ENCODE assay signal across 2 cellular contexts in the genomic region with DNA sequence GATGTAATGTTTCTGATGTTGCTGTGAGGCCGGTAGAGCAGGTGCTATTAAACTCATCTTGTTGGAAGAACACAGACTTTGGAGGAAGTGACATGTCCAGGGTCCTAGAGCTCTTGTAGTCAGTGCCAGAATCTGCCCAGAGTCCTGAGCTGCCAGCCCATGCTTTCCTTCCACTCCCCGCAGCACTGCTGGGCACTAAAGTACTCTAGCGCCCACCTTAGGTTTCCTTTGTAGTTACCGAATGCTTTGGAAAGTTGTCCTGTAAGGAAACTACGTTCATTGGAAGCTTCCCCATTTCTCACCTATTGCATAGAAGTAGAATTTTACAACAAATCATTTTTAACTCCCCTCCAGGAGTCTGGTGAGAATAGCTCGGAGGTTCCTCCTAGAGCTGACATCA.
TF ChIP-seq lines count a peak whose summit lies in the region.

No MANE protein-coding gene starts in this region.

TF ChIP-seq in GM23338, 12 proteins besides CTCF, POLR2A, EP300 and RAD21 (continued from another document):
- TF ChIP-seq, protein P1, sequence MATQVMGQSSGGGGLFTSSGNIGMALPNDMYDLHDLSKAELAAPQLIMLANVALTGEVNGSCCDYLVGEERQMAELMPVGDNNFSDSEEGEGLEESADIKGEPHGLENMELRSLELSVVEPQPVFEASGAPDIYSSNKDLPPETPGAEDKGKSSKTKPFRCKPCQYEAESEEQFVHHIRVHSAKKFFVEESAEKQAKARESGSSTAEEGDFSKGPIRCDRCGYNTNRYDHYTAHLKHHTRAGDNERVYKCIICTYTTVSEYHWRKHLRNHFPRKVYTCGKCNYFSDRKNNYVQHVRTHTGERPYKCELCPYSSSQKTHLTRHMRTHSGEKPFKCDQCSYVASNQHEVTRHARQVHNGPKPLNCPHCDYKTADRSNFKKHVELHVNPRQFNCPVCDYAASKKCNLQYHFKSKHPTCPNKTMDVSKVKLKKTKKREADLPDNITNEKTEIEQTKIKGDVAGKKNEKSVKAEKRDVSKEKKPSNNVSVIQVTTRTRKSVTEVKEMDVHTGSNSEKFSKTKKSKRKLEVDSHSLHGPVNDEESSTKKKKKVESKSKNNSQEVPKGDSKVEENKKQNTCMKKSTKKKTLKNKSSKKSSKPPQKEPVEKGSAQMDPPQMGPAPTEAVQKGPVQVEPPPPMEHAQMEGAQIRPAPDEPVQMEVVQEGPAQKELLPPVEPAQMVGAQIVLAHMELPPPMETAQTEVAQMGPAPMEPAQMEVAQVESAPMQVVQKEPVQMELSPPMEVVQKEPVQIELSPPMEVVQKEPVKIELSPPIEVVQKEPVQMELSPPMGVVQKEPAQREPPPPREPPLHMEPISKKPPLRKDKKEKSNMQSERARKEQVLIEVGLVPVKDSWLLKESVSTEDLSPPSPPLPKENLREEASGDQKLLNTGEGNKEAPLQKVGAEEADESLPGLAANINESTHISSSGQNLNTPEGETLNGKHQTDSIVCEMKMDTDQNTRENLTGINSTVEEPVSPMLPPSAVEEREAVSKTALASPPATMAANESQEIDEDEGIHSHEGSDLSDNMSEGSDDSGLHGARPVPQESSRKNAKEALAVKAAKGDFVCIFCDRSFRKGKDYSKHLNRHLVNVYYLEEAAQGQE (IDR thresholded peaks at IDR 0.05; ENCODE audit: unreplicated experiment): no peak
- TF ChIP-seq POLR2AphosphoS5 (IDR thresholded peaks at IDR 0.05; ENCODE audit: low read depth) (no peak), ZNF462 (CRISPR knock-in tag; IDR thresholded peaks at IDR 0.05) (no peak), STAT1 (IDR thresholded peaks at IDR 0.05; ENCODE audit: unreplicated experiment) (no peak)
- TF ChIP-seq, protein P2, sequence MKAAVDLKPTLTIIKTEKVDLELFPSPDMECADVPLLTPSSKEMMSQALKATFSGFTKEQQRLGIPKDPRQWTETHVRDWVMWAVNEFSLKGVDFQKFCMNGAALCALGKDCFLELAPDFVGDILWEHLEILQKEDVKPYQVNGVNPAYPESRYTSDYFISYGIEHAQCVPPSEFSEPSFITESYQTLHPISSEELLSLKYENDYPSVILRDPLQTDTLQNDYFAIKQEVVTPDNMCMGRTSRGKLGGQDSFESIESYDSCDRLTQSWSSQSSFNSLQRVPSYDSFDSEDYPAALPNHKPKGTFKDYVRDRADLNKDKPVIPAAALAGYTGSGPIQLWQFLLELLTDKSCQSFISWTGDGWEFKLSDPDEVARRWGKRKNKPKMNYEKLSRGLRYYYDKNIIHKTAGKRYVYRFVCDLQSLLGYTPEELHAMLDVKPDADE (IDR thresholded peaks at IDR 0.05): no peak

TF ChIP-seq in WTC11, 78 proteins besides CTCF, POLR2A, EP300 and RAD21 (continued from another document):
- TF ChIP-seq, protein P3, sequence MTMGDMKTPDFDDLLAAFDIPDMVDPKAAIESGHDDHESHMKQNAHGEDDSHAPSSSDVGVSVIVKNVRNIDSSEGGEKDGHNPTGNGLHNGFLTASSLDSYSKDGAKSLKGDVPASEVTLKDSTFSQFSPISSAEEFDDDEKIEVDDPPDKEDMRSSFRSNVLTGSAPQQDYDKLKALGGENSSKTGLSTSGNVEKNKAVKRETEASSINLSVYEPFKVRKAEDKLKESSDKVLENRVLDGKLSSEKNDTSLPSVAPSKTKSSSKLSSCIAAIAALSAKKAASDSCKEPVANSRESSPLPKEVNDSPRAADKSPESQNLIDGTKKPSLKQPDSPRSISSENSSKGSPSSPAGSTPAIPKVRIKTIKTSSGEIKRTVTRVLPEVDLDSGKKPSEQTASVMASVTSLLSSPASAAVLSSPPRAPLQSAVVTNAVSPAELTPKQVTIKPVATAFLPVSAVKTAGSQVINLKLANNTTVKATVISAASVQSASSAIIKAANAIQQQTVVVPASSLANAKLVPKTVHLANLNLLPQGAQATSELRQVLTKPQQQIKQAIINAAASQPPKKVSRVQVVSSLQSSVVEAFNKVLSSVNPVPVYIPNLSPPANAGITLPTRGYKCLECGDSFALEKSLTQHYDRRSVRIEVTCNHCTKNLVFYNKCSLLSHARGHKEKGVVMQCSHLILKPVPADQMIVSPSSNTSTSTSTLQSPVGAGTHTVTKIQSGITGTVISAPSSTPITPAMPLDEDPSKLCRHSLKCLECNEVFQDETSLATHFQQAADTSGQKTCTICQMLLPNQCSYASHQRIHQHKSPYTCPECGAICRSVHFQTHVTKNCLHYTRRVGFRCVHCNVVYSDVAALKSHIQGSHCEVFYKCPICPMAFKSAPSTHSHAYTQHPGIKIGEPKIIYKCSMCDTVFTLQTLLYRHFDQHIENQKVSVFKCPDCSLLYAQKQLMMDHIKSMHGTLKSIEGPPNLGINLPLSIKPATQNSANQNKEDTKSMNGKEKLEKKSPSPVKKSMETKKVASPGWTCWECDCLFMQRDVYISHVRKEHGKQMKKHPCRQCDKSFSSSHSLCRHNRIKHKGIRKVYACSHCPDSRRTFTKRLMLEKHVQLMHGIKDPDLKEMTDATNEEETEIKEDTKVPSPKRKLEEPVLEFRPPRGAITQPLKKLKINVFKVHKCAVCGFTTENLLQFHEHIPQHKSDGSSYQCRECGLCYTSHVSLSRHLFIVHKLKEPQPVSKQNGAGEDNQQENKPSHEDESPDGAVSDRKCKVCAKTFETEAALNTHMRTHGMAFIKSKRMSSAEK (CRISPR knock-in tag; IDR thresholded peaks at IDR 0.05; ENCODE audit: borderline replicate concordance): no peak
- TF ChIP-seq, protein P4, sequence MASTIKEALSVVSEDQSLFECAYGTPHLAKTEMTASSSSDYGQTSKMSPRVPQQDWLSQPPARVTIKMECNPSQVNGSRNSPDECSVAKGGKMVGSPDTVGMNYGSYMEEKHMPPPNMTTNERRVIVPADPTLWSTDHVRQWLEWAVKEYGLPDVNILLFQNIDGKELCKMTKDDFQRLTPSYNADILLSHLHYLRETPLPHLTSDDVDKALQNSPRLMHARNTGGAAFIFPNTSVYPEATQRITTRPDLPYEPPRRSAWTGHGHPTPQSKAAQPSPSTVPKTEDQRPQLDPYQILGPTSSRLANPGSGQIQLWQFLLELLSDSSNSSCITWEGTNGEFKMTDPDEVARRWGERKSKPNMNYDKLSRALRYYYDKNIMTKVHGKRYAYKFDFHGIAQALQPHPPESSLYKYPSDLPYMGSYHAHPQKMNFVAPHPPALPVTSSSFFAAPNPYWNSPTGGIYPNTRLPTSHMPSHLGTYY (CRISPR knock-in tag; IDR thresholded peaks at IDR 0.05): no peak
- TF ChIP-seq EMX1 (CRISPR knock-in tag; IDR thresholded peaks at IDR 0.05) (no peak), ZNF232 (CRISPR knock-in tag; IDR thresholded peaks at IDR 0.05) (no peak), SOX15 (CRISPR knock-in tag; IDR thresholded peaks at IDR 0.05) (no peak), ZBTB43 (CRISPR knock-in tag; IDR thresholded peaks at IDR 0.05) (no peak), ARID4B (CRISPR knock-in tag; IDR thresholded peaks at IDR 0.05; ENCODE audit: borderline replicate concordance) (no peak)
- TF ChIP-seq, protein P5, sequence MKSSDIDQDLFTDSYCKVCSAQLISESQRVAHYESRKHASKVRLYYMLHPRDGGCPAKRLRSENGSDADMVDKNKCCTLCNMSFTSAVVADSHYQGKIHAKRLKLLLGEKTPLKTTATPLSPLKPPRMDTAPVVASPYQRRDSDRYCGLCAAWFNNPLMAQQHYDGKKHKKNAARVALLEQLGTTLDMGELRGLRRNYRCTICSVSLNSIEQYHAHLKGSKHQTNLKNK (CRISPR knock-in tag; IDR thresholded peaks at IDR 0.05): no peak
- TF ChIP-seq, protein P6, sequence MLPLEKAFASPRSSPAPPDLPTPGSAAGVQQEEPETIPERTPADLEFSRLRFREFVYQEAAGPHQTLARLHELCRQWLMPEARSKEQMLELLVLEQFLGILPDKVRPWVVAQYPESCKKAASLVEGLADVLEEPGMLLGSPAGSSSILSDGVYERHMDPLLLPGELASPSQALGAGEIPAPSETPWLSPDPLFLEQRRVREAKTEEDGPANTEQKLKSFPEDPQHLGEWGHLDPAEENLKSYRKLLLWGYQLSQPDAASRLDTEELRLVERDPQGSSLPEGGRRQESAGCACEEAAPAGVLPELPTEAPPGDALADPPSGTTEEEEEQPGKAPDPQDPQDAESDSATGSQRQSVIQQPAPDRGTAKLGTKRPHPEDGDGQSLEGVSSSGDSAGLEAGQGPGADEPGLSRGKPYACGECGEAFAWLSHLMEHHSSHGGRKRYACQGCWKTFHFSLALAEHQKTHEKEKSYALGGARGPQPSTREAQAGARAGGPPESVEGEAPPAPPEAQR (CRISPR knock-in tag; IDR thresholded peaks at IDR 0.05): no peak
